ENCODE assay signal across 11 cellular contexts in the genomic region with DNA sequence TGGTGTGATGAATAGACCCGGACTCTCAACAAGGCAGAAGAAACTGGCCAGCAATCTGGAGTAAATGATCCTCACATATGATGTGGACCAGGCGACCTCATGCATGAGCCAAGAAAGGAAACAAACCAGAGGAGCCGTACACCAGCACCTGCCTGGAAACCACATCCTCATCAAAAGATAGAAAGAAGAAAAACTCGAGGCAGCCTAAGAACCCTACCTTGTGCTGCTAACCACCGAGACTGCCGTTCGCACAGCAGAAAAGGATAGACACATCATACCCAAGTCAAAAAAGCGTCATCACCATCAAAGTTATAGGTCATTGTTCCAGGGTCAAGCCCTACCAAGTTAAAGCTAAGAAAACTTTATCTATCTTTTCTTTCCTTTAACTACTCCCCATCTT.
DNase-seq lines count a peak whose midpoint lies in the region; ATAC-seq and TF ChIP-seq lines count a peak whose summit lies in the region.
"Had no signal": no experiment of that assay in that cellular context is flagged by ENCODE, and none has a peak within 500 bp of the region (broad histone marks: within the 10 kb centered on the region; RNA-seq: fewer than 3 reads in every experiment).

No MANE protein-coding gene starts in this region.

- H3K36me3 Mint-ChIP-seq in central memory CD8-positive, alpha-beta T cell (ENCODE audit: insufficient read depth): no peaks in the 10 kb centered on the region

- peak; percentile 96 for ATAC-seq in central memory CD8-positive, alpha-beta T cell (replicated peaks; ENCODE audit: extremely low read depth, poor library complexity, severe bottlenecking)
- no peak for ATAC-seq in GM21526 (IDR thresholded peaks at IDR 0.05; ENCODE audit: low FRiP score, unreplicated experiment)

- H3K9me3 Mint-ChIP-seq in central memory CD8-positive, alpha-beta T cell: no peaks in the 10 kb centered on the region

- peak overlapping the region; percentile 11 for H3K27ac Mint-ChIP-seq in central memory CD8-positive, alpha-beta T cell (ENCODE audit: low read depth)

- no peaks in the 10 kb centered on the region for H3K27me3 Mint-ChIP-seq in central memory CD8-positive, alpha-beta T cell

- CTCF ChIA-PET in RWPE1 (lab: Yijun Ruan, JAX): no interaction called here

- no peak for TF ChIP-seq CTCF in RWPE1 (conservative IDR thresholded peaks at IDR 0.05; ENCODE audit: low read depth)

- peak; percentile 32 for DNase-seq in activated gamma-delta T cell treated with Interleukin-2 at 50 U/mL for 16 hours
- DNase-seq in activated gamma-delta T cell (lab: John Stamatoyannopoulos, UW): no peak
- DNase-seq in activated CD4-positive, alpha-beta T cell treated with anti-CD3 and anti-CD28 coated beads for 4 hours: peak; percentile 5 to 14
- peak in 1 of 2 donors; percentile 23 for DNase-seq in central memory CD8-positive, alpha-beta T cell (ENCODE audit: low spot score in 2 of 2)
- no peak for DNase-seq in RWPE1 (ENCODE audit: low spot score)
- no peak for DNase-seq in HK-2 (ENCODE audit: unreplicated experiment)
- no peak for DNase-seq in DMS114 treated with DMSO at 0.1 percent for 48 hours (lab: John Stamatoyannopoulos, UW; ENCODE audit: unreplicated experiment)
- DNase-seq: NK-92 treated with Interleukin-12 subunit alpha and Interleukin-12 subunit beta, amount 100 ng/mL, for 24 hours had no signal

- H3K4me1 Mint-ChIP-seq in central memory CD8-positive, alpha-beta T cell: peaks cover 17% of the 10 kb centered on the region

- peak overlapping the region; percentile 21 for H3K4me3 Mint-ChIP-seq in central memory CD8-positive, alpha-beta T cell

- no peak overlapping the region for H3K27ac ChIP-seq in RWPE1
- H3K27ac ChIP-seq: 22Rv1, thoracic aorta had no signal

- POLR2A ChIA-PET in RWPE1 (lab: Yijun Ruan, JAX; ENCODE audit: low non-redundant PET): no interaction called here

Comparison
In these comparisons a context has a peak if more than half of its experiments do, and no peak if none do; other contexts are left out.
1. DNase-seq: peak in activated gamma-delta T cell treated with Interleukin-2 at 50 U/mL for 16 hours (single experiment) and activated CD4-positive, alpha-beta T cell treated with anti-CD3 and anti-CD28 coated beads for 4 hours (2 of 2); none in activated gamma-delta T cell (single experiment), RWPE1 (single experiment), HK-2 (single experiment) and DMS114 treated with DMSO at 0.1 percent for 48 hours (single experiment).